Comparison of ENCODE assay signal across 1 cellular context in genomic region chr15:88865498-88866099, GRCh38.
TF ChIP-seq lines count a peak whose summit lies in the region.

No MANE protein-coding gene starts in this region.

TF ChIP-seq in K562, 482 proteins besides CTCF, POLR2A, EP300 and RAD21 (continued from another document):
- no peak for TF ChIP-seq CBX2 (IDR thresholded peaks at IDR 0.05; ENCODE audit: insufficient read depth, low read length, poor library complexity, severe bottlenecking)
- TF ChIP-seq SREBF1 (IDR thresholded peaks at IDR 0.05; ENCODE audit: borderline replicate concordance, low read depth, low read length), result no peak
- TF ChIP-seq CBFA2T2 (conservative IDR thresholded peaks at IDR 0.05), result peak; percentile 47; the same call in 1 of the 2 replicates
- TF ChIP-seq MLLT1 (IDR thresholded peaks at IDR 0.05), result peak in 1 of 2 experiments; percentile 95; a peak in 2 of 4 replicates
- peak; percentile 98 for TF ChIP-seq ZNF316 (IDR thresholded peaks at IDR 0.05)
- TF ChIP-seq MNT (conservative IDR thresholded peaks at IDR 0.05), result peak in 1 of 2 experiments; percentile 42; a peak in 1 of 4 replicates
- no peak for TF ChIP-seq E2F4 (CRISPR knock-in tag; IDR thresholded peaks at IDR 0.05; ENCODE audit: low read depth)
- TF ChIP-seq MYBL2 (IDR thresholded peaks at IDR 0.05; ENCODE audit: low read depth), result no peak
- TF ChIP-seq MYBL2 (CRISPR knock-in tag; IDR thresholded peaks at IDR 0.05; ENCODE audit: borderline replicate concordance), result no peak
- 0 out of 4 replicates have a peak, but pooled peaks of 1 of the 2 experiments have one; percentile 43 for TF ChIP-seq RCOR1 (IDR thresholded peaks at IDR 0.05; ENCODE audit: borderline replicate concordance in 1 of 2, low read depth in 2 of 2, low read length in 2 of 2)
- TF ChIP-seq ATF3 (IDR thresholded peaks at IDR 0.05), result 0 out of 2 replicates have a peak, but pooled peaks have one; percentile 28
- no peak for TF ChIP-seq ATF3 (CRISPR knock-in tag; conservative IDR thresholded peaks at IDR 0.05)
- peak; percentile 41; the same call in 1 of the 2 replicates for TF ChIP-seq DPF2 (IDR thresholded peaks at IDR 0.05)
- TF ChIP-seq MAFG (tag; conservative IDR thresholded peaks at IDR 0.05), result peak; percentile 86
- TF ChIP-seq ZEB2 (IDR thresholded peaks at IDR 0.05), result peak; percentile 35; the same call in 1 of the 2 replicates
- TF ChIP-seq MAFK (IDR thresholded peaks at IDR 0.05; ENCODE audit: low read length), result peak; percentile 85
- TF ChIP-seq CEBPZ (IDR thresholded peaks at IDR 0.05; ENCODE audit: borderline replicate concordance, low read depth, low read length), result no peak
- TF ChIP-seq ZBTB17 (CRISPR knock-in tag; IDR thresholded peaks at IDR 0.05), result peak; percentile 89; the same call in 1 of the 2 replicates
- no peak for TF ChIP-seq SMARCA4 (IDR thresholded peaks at IDR 0.05)
- TF ChIP-seq ARID1B (IDR thresholded peaks at IDR 0.05), result peak; percentile 39; the same call in 1 of the 2 replicates
- TF ChIP-seq RBFOX2 (IDR thresholded peaks at IDR 0.05; ENCODE audit: low read depth, low read length), result no peak
- TF ChIP-seq KDM1A (IDR thresholded peaks at IDR 0.05), result peak in 1 of 2 experiments; percentile 20; a peak in 1 of 4 replicates
- TF ChIP-seq MEIS2 (IDR thresholded peaks at IDR 0.05; ENCODE audit: partially characterized antibody), result peak; percentile 22
- no peak for TF ChIP-seq RFX1 (IDR thresholded peaks at IDR 0.05)
- TF ChIP-seq CHAMP1 (IDR thresholded peaks at IDR 0.05), result 0 out of 2 replicates have a peak, but pooled peaks have one; percentile 12
- no peak for TF ChIP-seq ESRRB (CRISPR knock-in tag; IDR thresholded peaks at IDR 0.05; ENCODE audit: borderline replicate concordance)
- peak; percentile 90 for TF ChIP-seq MAFF (IDR thresholded peaks at IDR 0.05; ENCODE audit: low read length)
- TF ChIP-seq L3MBTL2 (IDR thresholded peaks at IDR 0.05), result 0 out of 2 replicates have a peak, but pooled peaks have one; percentile 10
- no peak for TF ChIP-seq ZNF197 (CRISPR knock-in tag; IDR thresholded peaks at IDR 0.05; ENCODE audit: low read depth)
- TF ChIP-seq EP400 (IDR thresholded peaks at IDR 0.05), result peak; percentile 36; the same call in 1 of the 2 replicates
- no peak for TF ChIP-seq PHF21A (IDR thresholded peaks at IDR 0.05; ENCODE audit: borderline replicate concordance, low read depth)
- TF ChIP-seq C11orf30 (IDR thresholded peaks at IDR 0.05; ENCODE audit: low read depth), result peak; percentile 96
- TF ChIP-seq TCF3 (CRISPR knock-in tag; IDR thresholded peaks at IDR 0.05), result peak; percentile 43; the same call in 1 of the 2 replicates
- TF ChIP-seq JUND (IDR thresholded peaks at IDR 0.05; ENCODE audit: borderline replicate concordance, low read depth, low read length), result 0 out of 2 replicates have a peak, but pooled peaks have one; percentile 15
- 0 out of 3 replicates have a peak, but pooled peaks have one; percentile 10 for TF ChIP-seq JUND (tag; IDR thresholded peaks at IDR 0.05; ENCODE audit: borderline replicate concordance, low read depth, low read length)
- TF ChIP-seq TAL1 (IDR thresholded peaks at IDR 0.05), result no peak
- TF ChIP-seq CBFA2T3 (IDR thresholded peaks at IDR 0.05), result peak; percentile 66
- TF ChIP-seq SMARCA5 (IDR thresholded peaks at IDR 0.05), result no peak
- TF ChIP-seq NCOR1 (IDR thresholded peaks at IDR 0.05), result peak; percentile 23; the same call in 1 of the 2 replicates
- TF ChIP-seq ESRRA (IDR thresholded peaks at IDR 0.05; ENCODE audit: borderline replicate concordance, low read depth), result peak; percentile 50; the same call in 1 of the 2 replicates
- TF ChIP-seq CTBP1 (IDR thresholded peaks at IDR 0.05; ENCODE audit: borderline replicate concordance), result peak; percentile 41; the same call in 1 of the 2 replicates
- TF ChIP-seq CSDE1 (IDR thresholded peaks at IDR 0.05), result 0 out of 4 replicates have a peak, but pooled peaks of 1 of the 2 experiments have one; percentile 35
